8 cellular contexts compared by ENCODE assay signal in genomic region chr6:135128268-135128914, GRCh38.
DNase-seq lines count a peak whose midpoint lies in the region; ATAC-seq and TF ChIP-seq lines count a peak whose summit lies in the region.

No MANE protein-coding gene starts in this region.

- DNase-seq in GM20000 (ENCODE audit: low spot score) (peak; percentile 69), NCI-H524 (lab: John Stamatoyannopoulos, UW) (no peak), NCI-H1048 (lab: John Stamatoyannopoulos, UW) (no peak), AG20443 (ENCODE audit: low spot score) (no peak)
- DNase-seq in activated T-cell treated with anti-CD3 and anti-CD28 coated beads, Interleukin-2, amount 50 U/mL, for 48 hours = peak; percentile 58 to 71
- DNase-seq in stimulated activated CD8-positive, alpha-beta memory T cell treated with anti-CD3 and anti-CD28 coated beads, Interleukin-12 subunit alpha, Interleukin-12 subunit beta, amount 100 ng/mL, for 1 hour (ENCODE audit: low read depth) = peak; percentile 36

- TF ChIP-seq CTCF in GM20000 (IDR thresholded peaks at IDR 0.05; ENCODE audit: extremely low read depth, missing control alignments) = no peak

- ATAC-seq in HG03521 (IDR thresholded peaks at IDR 0.05; ENCODE audit: unreplicated experiment) (peak; percentile 70), HG03280 (IDR thresholded peaks at IDR 0.05; ENCODE audit: unreplicated experiment) (no peak)

Comparison
In these comparisons a context has a peak if more than half of its experiments do, and no peak if none do; other contexts are left out.
1. DNase-seq: peak in GM20000 (single experiment), activated T-cell treated with anti-CD3 and anti-CD28 coated beads, Interleukin-2, amount 50 U/mL, for 48 hours (2 of 2) and stimulated activated CD8-positive, alpha-beta memory T cell treated with anti-CD3 and anti-CD28 coated beads, Interleukin-12 subunit alpha, Interleukin-12 subunit beta, amount 100 ng/mL, for 1 hour (single experiment); none in NCI-H524 (0 of 2), NCI-H1048 (single experiment) and AG20443 (single experiment).